9 cellular contexts compared by ENCODE assay signal in the genomic region with DNA sequence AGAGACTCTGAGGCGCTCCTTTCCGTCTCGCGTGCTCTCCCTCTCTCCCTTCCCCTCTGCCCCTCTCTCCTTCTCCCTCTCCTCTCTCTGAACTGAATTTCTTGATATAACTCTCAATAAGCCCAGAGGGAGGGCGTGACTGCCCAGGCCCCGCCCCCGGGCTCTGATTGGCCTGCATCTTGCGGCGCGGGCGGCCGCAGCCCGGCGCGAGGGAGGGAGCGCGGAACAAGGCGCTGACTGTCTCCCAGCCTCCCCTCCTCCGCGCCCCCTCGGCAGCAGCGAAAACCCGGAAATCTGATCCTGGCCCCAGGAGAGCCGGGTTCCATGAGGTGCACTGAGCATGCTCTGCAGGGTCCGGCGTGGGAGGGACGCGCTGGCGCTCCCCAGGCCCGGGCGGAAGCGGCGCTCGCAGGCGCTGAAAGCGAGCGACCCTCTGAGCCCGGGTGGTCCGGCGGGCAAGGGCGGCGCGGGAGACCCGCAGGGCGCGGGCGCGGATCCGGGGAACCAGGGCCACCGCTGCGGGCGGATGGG. TPM values are rescaled to one million over a fixed set of nuclear protein-coding genes. Genes with fewer than 3 reads are reported as not detected.
DNase-seq lines count a peak whose midpoint lies in the region; ATAC-seq, FAIRE-seq and TF ChIP-seq lines count a peak whose summit lies in the region.
"Had no signal": no experiment of that assay in that cellular context is flagged by ENCODE, and none has a peak within 500 bp of the region (broad histone marks: within the 10 kb centered on the region; RNA-seq: fewer than 3 reads in every experiment).

A gene with protein sequence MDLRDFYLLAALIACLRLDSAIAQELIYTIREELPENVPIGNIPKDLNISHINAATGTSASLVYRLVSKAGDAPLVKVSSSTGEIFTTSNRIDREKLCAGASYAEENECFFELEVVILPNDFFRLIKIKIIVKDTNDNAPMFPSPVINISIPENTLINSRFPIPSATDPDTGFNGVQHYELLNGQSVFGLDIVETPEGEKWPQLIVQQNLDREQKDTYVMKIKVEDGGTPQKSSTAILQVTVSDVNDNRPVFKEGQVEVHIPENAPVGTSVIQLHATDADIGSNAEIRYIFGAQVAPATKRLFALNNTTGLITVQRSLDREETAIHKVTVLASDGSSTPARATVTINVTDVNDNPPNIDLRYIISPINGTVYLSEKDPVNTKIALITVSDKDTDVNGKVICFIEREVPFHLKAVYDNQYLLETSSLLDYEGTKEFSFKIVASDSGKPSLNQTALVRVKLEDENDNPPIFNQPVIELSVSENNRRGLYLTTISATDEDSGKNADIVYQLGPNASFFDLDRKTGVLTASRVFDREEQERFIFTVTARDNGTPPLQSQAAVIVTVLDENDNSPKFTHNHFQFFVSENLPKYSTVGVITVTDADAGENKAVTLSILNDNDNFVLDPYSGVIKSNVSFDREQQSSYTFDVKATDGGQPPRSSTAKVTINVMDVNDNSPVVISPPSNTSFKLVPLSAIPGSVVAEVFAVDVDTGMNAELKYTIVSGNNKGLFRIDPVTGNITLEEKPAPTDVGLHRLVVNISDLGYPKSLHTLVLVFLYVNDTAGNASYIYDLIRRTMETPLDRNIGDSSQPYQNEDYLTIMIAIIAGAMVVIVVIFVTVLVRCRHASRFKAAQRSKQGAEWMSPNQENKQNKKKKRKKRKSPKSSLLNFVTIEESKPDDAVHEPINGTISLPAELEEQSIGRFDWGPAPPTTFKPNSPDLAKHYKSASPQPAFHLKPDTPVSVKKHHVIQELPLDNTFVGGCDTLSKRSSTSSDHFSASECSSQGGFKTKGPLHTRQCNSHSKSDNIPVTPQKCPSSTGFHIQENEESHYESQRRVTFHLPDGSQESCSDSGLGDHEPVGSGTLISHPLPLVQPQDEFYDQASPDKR (N-terminal part only) (minus strand): TSS at position 94 of the 531 bp plus-strand sequence. CDS start 1,896 bp downstream, outside the sequence.

- H3K27me3 ChIP-seq in CD4-positive, alpha-beta memory T cell (ENCODE audit: insufficient read depth, low read length): no peaks in the 10 kb centered on the region
- no peaks in the 10 kb centered on the region for H3K27me3 ChIP-seq in endothelial cell of umbilical vein (ENCODE audit: control insufficient read depth in 2 of 2, insufficient read depth in 2 of 2, low read length in 2 of 2)

- H3K4me1 ChIP-seq in CD4-positive, alpha-beta memory T cell (ENCODE audit: insufficient read depth, low read length): peaks cover 15% of the 10 kb centered on the region
- H3K4me1 ChIP-seq in endothelial cell of umbilical vein (ENCODE audit: control insufficient read depth, extremely low read depth, insufficient read depth, low read length): peaks cover 14% of the 10 kb centered on the region

- H3K9me3 ChIP-seq in CD4-positive, alpha-beta memory T cell (ENCODE audit: control insufficient read depth in 1 of 2, low read length in 2 of 2): no peaks in the 10 kb centered on the region
- H3K9me3 ChIP-seq in endothelial cell of umbilical vein (replicated peaks; ENCODE audit: control insufficient read depth, insufficient read depth, low read length): no peaks in the 10 kb centered on the region

- POLR2A ChIA-PET in CD4-positive, alpha-beta memory T cell (lab: Charles Lee; ENCODE audit: partially characterized antibody): no interaction called here
- POLR2A ChIA-PET in endothelial cell of umbilical vein (lab: Charles Lee): no interaction called here

- no peaks in the 10 kb centered on the region for H3K9me1 ChIP-seq in endothelial cell of umbilical vein (replicated peaks; ENCODE audit: control insufficient read depth, extremely low read depth, insufficient read depth, low read length)

- ATAC-seq in GM19468 (IDR thresholded peaks at IDR 0.05; ENCODE audit: extremely low read depth, unreplicated experiment): peak; percentile 99

- H3K4me1 Mint-ChIP-seq in CD4-positive, alpha-beta memory T cell: peaks cover 4 to 14% (median 8%) of the 10 kb centered on the region in 4 donors
- H3K4me1 Mint-ChIP-seq in mesothelial cell of epicardium: peaks cover 15% of the 10 kb centered on the region

- peaks cover 8 to 13% of the 10 kb centered on the region in 2 donors for H3K27me3 Mint-ChIP-seq in CD4-positive, alpha-beta memory T cell
- peaks cover 3% of the 10 kb centered on the region for H3K27me3 Mint-ChIP-seq in mesothelial cell of epicardium (ENCODE audit: low read depth)

- CTCF ChIA-PET in CD4-positive, alpha-beta memory T cell (lab: Charles Lee; ENCODE audit: partially characterized antibody): interaction anchor here (1.8 kb wide), 1 partner anchor 8 kb away, joined by 6 read pairs; no protein-coding TSS in a partner anchor
- CTCF ChIA-PET in endothelial cell of umbilical vein (lab: Charles Lee): no interaction called here

- peaks cover 0 to 2% (median 0%) of the 10 kb centered on the region in 8 donors for H3K9me3 Mint-ChIP-seq in CD4-positive, alpha-beta memory T cell
- no peaks in the 10 kb centered on the region for H3K9me3 Mint-ChIP-seq in mesothelial cell of epicardium

- peak within 1 kb of the TSS; percentile 99 for H3K4me2 ChIP-seq in endothelial cell of umbilical vein (ENCODE audit: insufficient read depth, low read length)

- intact Hi-C loops in CD4-positive, alpha-beta memory T cell (cut with micrococcal nuclease): no loop called here
- intact Hi-C loops in endothelial cell of umbilical vein (cut with micrococcal nuclease): loop anchor here (1.0 to 5.0 kb wide), 6 partner anchors 83 to 1318 kb away; no protein-coding TSS in a partner anchor

- H3K27ac ChIP-seq in CD4-positive, alpha-beta memory T cell (ENCODE audit: low read depth, low read length): no peak within 1 kb of the TSS
- H3K27ac ChIP-seq in endothelial cell of umbilical vein (ENCODE audit: insufficient read depth, low read depth, low read length): peak within 1 kb of the TSS; percentile 85

- H2AFZ ChIP-seq in endothelial cell of umbilical vein (ENCODE audit: low read depth, low read length): peak within 1 kb of the TSS; percentile 100

- dilution Hi-C loops in endothelial cell of umbilical vein (cut with MboI; ENCODE audit: extremely low pct_ligation_motif_present, low sequenced_read_pairs): no loop called here

- H3K79me2 ChIP-seq in endothelial cell of umbilical vein (ENCODE audit: control insufficient read depth, insufficient read depth, low read length): no peaks in the 10 kb centered on the region

- peak within 1 kb of the TSS; percentile 39 to 67 for H3K4me3 ChIP-seq in CD4-positive, alpha-beta memory T cell (ENCODE audit: low read length in 2 of 2)
- peak within 1 kb of the TSS; percentile 58 to 98 (median 83) for H3K4me3 ChIP-seq in endothelial cell of umbilical vein (replicated peaks in 1 of 3; ENCODE audit: insufficient read depth in 1 of 3, low read depth in 1 of 3, low read length in 3 of 3)

- no peaks in the 10 kb centered on the region for H4K20me1 ChIP-seq in endothelial cell of umbilical vein (replicated peaks; ENCODE audit: control insufficient read depth, extremely low read depth, insufficient read depth, low read length)

- H3K36me3 ChIP-seq in CD4-positive, alpha-beta memory T cell (ENCODE audit: insufficient read depth, low read length): no peaks in the 10 kb centered on the region
- no peaks in the 10 kb centered on the region for H3K36me3 ChIP-seq in endothelial cell of umbilical vein (ENCODE audit: control insufficient read depth in 2 of 2, extremely low read depth in 1 of 2, insufficient read depth in 2 of 2, low read length in 2 of 2)

- peak within 1 kb of the TSS in 4 of 7 donors; percentile 26 to 86 (median 50) for H3K27ac Mint-ChIP-seq in CD4-positive, alpha-beta memory T cell
- peak within 1 kb of the TSS; percentile 98 for H3K27ac Mint-ChIP-seq in mesothelial cell of epicardium

- TF ChIP-seq POLR2A in endothelial cell of umbilical vein (IDR thresholded peaks at IDR 0.05; ENCODE audit: low read depth, low read length): no peak

- BruUV-seq in endothelial cell of umbilical vein (replicated peaks; lab: Mats Ljungman, UMichigan): no TSS peak

- peak; percentile 91 for FAIRE-seq in endothelial cell of umbilical vein (lab: Jason Lieb, UNC)
- FAIRE-seq: colon had no signal

- peaks cover 0 to 2% of the 10 kb centered on the region in 2 donors for H3K36me3 Mint-ChIP-seq in CD4-positive, alpha-beta memory T cell
- peaks cover 8% of the 10 kb centered on the region for H3K36me3 Mint-ChIP-seq in mesothelial cell of epicardium

- peak within 1 kb of the TSS; percentile 93 for H3K9ac ChIP-seq in endothelial cell of umbilical vein (replicated peaks; ENCODE audit: extremely low read depth, insufficient read depth, low read length)

- H3K4me3 Mint-ChIP-seq in CD4-positive, alpha-beta memory T cell: peak within 1 kb of the TSS in 1 of 8 donors; percentile 89
- H3K4me3 Mint-ChIP-seq in mesothelial cell of epicardium: no peak within 1 kb of the TSS

- peak; percentile 76 to 81 (median 78) for DNase-seq in CD4-positive, alpha-beta memory T cell
- peak; percentile 90 for DNase-seq in HPDE6-E6E7 (ENCODE audit: extremely low spot score)
- peak; percentile 53 to 61 for DNase-seq in NOMO-1 (lab: John Stamatoyannopoulos, UW; ENCODE audit: unreplicated experiment in 2 of 2)
- peak; percentile 84 for DNase-seq in activated CD8-positive, alpha-beta memory T cell treated with anti-CD3 and anti-CD28 coated beads, Interleukin-2, amount 50 U/mL, for 4 hours
- peak; percentile 99 for DNase-seq in endothelial cell of umbilical vein (ENCODE audit: low read depth, low spot score)
- peak; percentile 93 to 97 for DNase-seq in mesothelial cell of epicardium (ENCODE audit: low spot score in 2 of 2, unreplicated experiment in 2 of 2)
- DNase-seq in stimulated activated CD8-positive, alpha-beta memory T cell treated with anti-CD3 and anti-CD28 coated beads, Interleukin-15, amount 100 ng/mL, for 4 hours (ENCODE audit: low read depth in 2 of 2): peak; percentile 72

- TF ChIP-seq CTCF in endothelial cell of umbilical vein (IDR thresholded peaks at IDR 0.05; ENCODE audit: extremely low read depth in 1 of 2, insufficient read depth in 1 of 2, low read depth in 1 of 2, low read length in 2 of 2): no peak
- no peak for TF ChIP-seq CTCF in mesothelial cell of epicardium (IDR thresholded peaks at IDR 0.05; ENCODE audit: unreplicated experiment)

TF ChIP-seq in endothelial cell of umbilical vein, 7 proteins besides CTCF, POLR2A, EP300 and RAD21 (continues in another document):
- TF ChIP-seq FOS (IDR thresholded peaks at IDR 0.05; ENCODE audit: borderline replicate concordance, insufficient read depth, low read length): peak; percentile 40

RNA-seq across cellular contexts. Expression of the gene that starts here (rescaled TPM):
- total RNA-seq in CD4-positive, alpha-beta memory T cell: under 1 TPM; 0.08 to 0.17 TPM
- polyA plus RNA-seq in CD4-positive, alpha-beta memory T cell: under 1 TPM; 0.10 to 0.18 TPM
- total RNA-seq in endothelial cell of umbilical vein (3.4 and 5.2 TPM in 2 replicates), mesothelial cell of epicardium (26.9 to 31.2 TPM (median 29.7 TPM) in 3 replicates)
- 0.91 and 1.1 TPM in 2 replicates for polyA plus RNA-seq in endothelial cell of umbilical vein
- 1.4 and 1.5 TPM in 2 replicates for polyA plus RNA-seq in endothelial cell of umbilical vein (2011; cell fraction: cytosol; rRNA removed)
- polyA plus RNA-seq in endothelial cell of umbilical vein (2011; cell fraction: nucleus; rRNA removed): 1.7 and 2.2 TPM in 2 replicates
- 0.95 and 1.7 TPM in 2 replicates for polyA plus RNA-seq in endothelial cell of umbilical vein (2012)
- polyA minus RNA-seq in endothelial cell of umbilical vein: 5.3 and 5.8 TPM in 2 replicates
- polyA minus RNA-seq in endothelial cell of umbilical vein (2011; cell fraction: cytosol; rRNA and poly(A)+ RNA removed): 1.4 TPM
- 4.7 and 7.9 TPM in 2 replicates for polyA minus RNA-seq in endothelial cell of umbilical vein (2011; cell fraction: nucleus; rRNA and poly(A)+ RNA removed)

Comparison
In these comparisons a context has a peak if more than half of its experiments do, and no peak if none do; other contexts are left out.
1. Peak in DNase-seq and H3K4me3 ChIP-seq in CD4-positive, alpha-beta memory T cell; RNA of the gene not detected or under 1 TPM.